In genomic region chr7:13915891-13916290, GRCh38 we compare ENCODE assay signal across 23 cellular contexts.
DNase-seq lines count a peak whose midpoint lies in the region; ATAC-seq, FAIRE-seq and TF ChIP-seq lines count a peak whose summit lies in the region.
"Had no signal": no experiment of that assay in that cellular context is flagged by ENCODE, and none has a peak within 500 bp of the region (broad histone marks: within the 10 kb centered on the region; RNA-seq: fewer than 3 reads in every experiment).

No MANE protein-coding gene starts in this region.

- no peaks in the 10 kb centered on the region for H3K79me2 ChIP-seq in SU-DHL-6 (ENCODE audit: insufficient read depth, low read length)

- peak overlapping the region; percentile 61 for H3K27ac ChIP-seq in A673 (ENCODE audit: low read depth, low read length, poor library complexity, severe bottlenecking)
- H3K27ac ChIP-seq in SU-DHL-6 (ENCODE audit: low read depth, low read length) = no peak overlapping the region
- no peak overlapping the region for H3K27ac ChIP-seq in mesenchymal stem cell (ENCODE audit: low read length, poor library complexity, severe bottlenecking)
- H3K27ac ChIP-seq: BLaER1, C4-2B had no signal

- DNase-seq in A673 (ENCODE audit: low spot score) = no peak
- DNase-seq in NCI-H460 (ENCODE audit: extremely low read depth, low read depth) = peak; percentile 96
- peak; percentile 30 for DNase-seq in mesenchymal stem cell
- no peak for DNase-seq in GM19239 (ENCODE audit: insufficient read length, low spot score)
- no peak for DNase-seq in NCI-H774 (lab: John Stamatoyannopoulos, UW)
- no peak for DNase-seq in type B pancreatic cell (ENCODE audit: extremely low spot score, unreplicated experiment)
- DNase-seq: 8988T; Caco-2; CD4-positive, CD25-positive, alpha-beta regulatory T cell; CD8-positive, alpha-beta T cell; DMS 273 treated with DMSO at 0.1 percent for 48 hours; DMS79; EL; GDM1; GOT3; H7; HCEC 1CT had no signal

- no peak for TF ChIP-seq CTCF in A673 (conservative IDR thresholded peaks at IDR 0.05; ENCODE audit: low read depth, low read length)
- no peak for TF ChIP-seq CTCF in SU-DHL-6 (IDR thresholded peaks at IDR 0.05; ENCODE audit: insufficient read depth, low read length, poor library complexity, severe bottlenecking)
- no peak for TF ChIP-seq CTCF in type B pancreatic cell (conservative IDR thresholded peaks at IDR 0.05)

- no peak overlapping the region for H3K4me3 ChIP-seq in A673 (ENCODE audit: low read depth, low read length, poor library complexity, severe bottlenecking)
- H3K4me3 ChIP-seq in SU-DHL-6 (ENCODE audit: insufficient read depth, low read length, poor library complexity, severe bottlenecking) = no peak overlapping the region
- no peak overlapping the region for H3K4me3 ChIP-seq in mesenchymal stem cell (ENCODE audit: insufficient read depth in 1 of 2, low read depth in 1 of 2, low read length in 2 of 2)
- H3K4me3 ChIP-seq: BLaER1, GM12878 had no signal

- H3K79me1 ChIP-seq in mesenchymal stem cell (replicated peaks; ENCODE audit: low read length, poor library complexity, severe bottlenecking) = peaks cover 4% of the 10 kb centered on the region

- H3K4me2 ChIP-seq in SU-DHL-6 (ENCODE audit: low read depth, low read length, poor library complexity, severe bottlenecking) = no peak overlapping the region
- H3K4me2 ChIP-seq in mesenchymal stem cell (ENCODE audit: low read length, poor library complexity, severe bottlenecking) = no peak overlapping the region
- H3K4me2 ChIP-seq: BLaER1 had no signal

- no peak for FAIRE-seq in GM19239 (lab: Jason Lieb, UNC)
- FAIRE-seq: GM12878 had no signal

- H3K36me3 ChIP-seq in A673 (ENCODE audit: insufficient read depth, low read length, poor library complexity, severe bottlenecking) = no peaks in the 10 kb centered on the region
- no peaks in the 10 kb centered on the region for H3K36me3 ChIP-seq in SU-DHL-6 (ENCODE audit: low read length)
- H3K36me3 ChIP-seq in mesenchymal stem cell (ENCODE audit: control insufficient read depth in 1 of 2, insufficient read depth in 2 of 2, low read depth in 1 of 2, low read length in 2 of 2) = peaks cover 0 to 12% of the 10 kb centered on the region in 2 experiments
- H3K36me3 ChIP-seq: BLaER1 had no signal

- no peak overlapping the region for H2BK120ac ChIP-seq in mesenchymal stem cell (ENCODE audit: low read depth, low read length)

- H2AK5ac ChIP-seq in mesenchymal stem cell (ENCODE audit: low read length, severe bottlenecking) = no peak overlapping the region

- H3K18ac ChIP-seq in mesenchymal stem cell (ENCODE audit: low read depth in 1 of 2, low read length in 2 of 2) = no peak overlapping the region

- H3K23ac ChIP-seq in mesenchymal stem cell (ENCODE audit: low read length in 2 of 2) = no peak overlapping the region

- no peak overlapping the region for H2BK15ac ChIP-seq in mesenchymal stem cell (ENCODE audit: low read depth, poor library complexity, severe bottlenecking)

- H4K20me1 ChIP-seq in SU-DHL-6 (ENCODE audit: low read depth, low read length) = no peaks in the 10 kb centered on the region
- H4K20me1 ChIP-seq: BLaER1 had no signal

- BruUV-seq in A673 (replicated peaks; lab: Mats Ljungman, UMichigan) = no TSS peak

- no peaks in the 10 kb centered on the region for H3K9me3 ChIP-seq in A673 (ENCODE audit: low read depth, low read length, poor library complexity, severe bottlenecking)
- no peaks in the 10 kb centered on the region for H3K9me3 ChIP-seq in SU-DHL-6 (ENCODE audit: insufficient read depth, low read length)
- H3K9me3 ChIP-seq in mesenchymal stem cell (ENCODE audit: control insufficient read depth, low read length) = no peaks in the 10 kb centered on the region
- H3K9me3 ChIP-seq: BLaER1, Caco-2 had no signal

- H3K4me1 ChIP-seq in A673 (ENCODE audit: insufficient read depth, low read length, poor library complexity, severe bottlenecking) = peaks cover 66% of the 10 kb centered on the region
- no peaks in the 10 kb centered on the region for H3K4me1 ChIP-seq in mesenchymal stem cell (ENCODE audit: control insufficient read depth, insufficient read depth, low read depth, low read length)
- H3K4me1 ChIP-seq: BLaER1 had no signal

- no peak overlapping the region for H4K91ac ChIP-seq in mesenchymal stem cell (ENCODE audit: low read length)

- POLR2A ChIA-PET in A673 (lab: Charles Lee; ENCODE audit: low non-redundant PET) = no interaction called here

- H2BK5ac ChIP-seq in mesenchymal stem cell (ENCODE audit: low read depth, low read length, poor library complexity, severe bottlenecking) = no peak overlapping the region

- H2AFZ ChIP-seq in SU-DHL-6 (ENCODE audit: low read depth, low read length, severe bottlenecking) (peak overlapping the region; percentile 4), mesenchymal stem cell (ENCODE audit: low read depth, low read length) (no peak overlapping the region)

- H3K27me3 Mint-ChIP-seq in type B pancreatic cell = no peaks in the 10 kb centered on the region
- H3K27me3 Mint-ChIP-seq: B cell; CD4-positive, CD25-positive, alpha-beta regulatory T cell had no signal

- H3F3A ChIP-seq in SU-DHL-6 (ENCODE audit: insufficient read depth) = no peaks in the 10 kb centered on the region

- no peaks in the 10 kb centered on the region for H3K9me2 ChIP-seq in SU-DHL-6 (replicated peaks; ENCODE audit: insufficient read depth, low read length)

- ATAC-seq in HG02798 (IDR thresholded peaks at IDR 0.05; ENCODE audit: poor library complexity, unreplicated experiment) = no peak
- ATAC-seq: CD8-positive, alpha-beta T cell; GM12878 had no signal

- H3K27ac Mint-ChIP-seq in type B pancreatic cell = no peak overlapping the region
- H3K27ac Mint-ChIP-seq: B cell; CD4-positive, CD25-positive, alpha-beta regulatory T cell; CD8-positive, alpha-beta T cell had no signal

- intact Hi-C loops in A673 (cut with micrococcal nuclease; ENCODE audit: unreplicated experiment) = no loop called here

- H3K4me3 Mint-ChIP-seq in type B pancreatic cell = no peak overlapping the region
- H3K4me3 Mint-ChIP-seq: B cell; CD4-positive, CD25-positive, alpha-beta regulatory T cell; CD8-positive, alpha-beta T cell had no signal

- WGBS in mesenchymal stem cell = 67% methylated on average over 1 of the region's 2 CpGs

- H3K9me3 Mint-ChIP-seq in type B pancreatic cell = no peaks in the 10 kb centered on the region
- H3K9me3 Mint-ChIP-seq: CD8-positive, alpha-beta T cell had no signal

- no peaks in the 10 kb centered on the region for H3K27me3 ChIP-seq in A673 (replicated peaks; ENCODE audit: insufficient read depth, low read depth, low read length, poor library complexity)
- H3K27me3 ChIP-seq in SU-DHL-6 (ENCODE audit: low read length) = no peaks in the 10 kb centered on the region
- no peaks in the 10 kb centered on the region for H3K27me3 ChIP-seq in mesenchymal stem cell (ENCODE audit: control insufficient read depth in 1 of 2, insufficient read depth in 1 of 2, low read length in 2 of 2)
- H3K27me3 ChIP-seq: BLaER1 had no signal

- peaks cover 17% of the 10 kb centered on the region for H3K4me1 Mint-ChIP-seq in type B pancreatic cell (ENCODE audit: unreplicated experiment)
- H3K4me1 Mint-ChIP-seq: B cell had no signal

- peaks cover 3% of the 10 kb centered on the region for H3K36me3 Mint-ChIP-seq in type B pancreatic cell
- H3K36me3 Mint-ChIP-seq: CD4-positive, CD25-positive, alpha-beta regulatory T cell; CD8-positive, alpha-beta T cell had no signal

- H4K8ac ChIP-seq in mesenchymal stem cell (ENCODE audit: low read length) = no peak overlapping the region

- H3K9ac ChIP-seq in SU-DHL-6 (ENCODE audit: low read length) (no peak overlapping the region), mesenchymal stem cell (ENCODE audit: low read length) (no peak overlapping the region)
- H3K9ac ChIP-seq: BLaER1 had no signal

- no peak overlapping the region for H2BK12ac ChIP-seq in mesenchymal stem cell (ENCODE audit: low read length in 2 of 2)

- no peak overlapping the region for H3K14ac ChIP-seq in mesenchymal stem cell (ENCODE audit: low read length in 2 of 2)

- CTCF ChIA-PET in A673 (lab: Charles Lee) = no interaction called here

- no peak overlapping the region for H3K4ac ChIP-seq in mesenchymal stem cell (ENCODE audit: low read depth in 1 of 2, low read length in 2 of 2)

Comparison
In these comparisons a context has a peak if more than half of its experiments do, and no peak if none do; other contexts are left out.
1. DNase-seq: peak in NCI-H460 (single experiment) and mesenchymal stem cell (single experiment); none in A673 (single experiment), GM19239 (single experiment), NCI-H774 (single experiment) and type B pancreatic cell (single experiment).